Comparison of ENCODE assay signal across 8 cellular contexts in genomic region chr6:42782689-42783176, GRCh38. TPM values are rescaled to one million over a fixed set of nuclear protein-coding genes. Genes with fewer than 3 reads are reported as not detected.
DNase-seq lines count a peak whose midpoint lies in the region; ATAC-seq, FAIRE-seq and TF ChIP-seq lines count a peak whose summit lies in the region.

No MANE protein-coding gene starts in this region.

- H3K4me1 ChIP-seq in ACC112 (ENCODE audit: control insufficient read depth, insufficient read depth, low read length, unreplicated experiment), result peaks cover 22% of the 10 kb centered on the region

- no peak for FAIRE-seq in RCC 7860 (lab: Jason Lieb, UNC)

- peak; percentile 39 for DNase-seq in Jurkat, Clone E6-1 (ENCODE audit: low read depth, low spot score)
- DNase-seq in RCC 7860 (ENCODE audit: low spot score) (peak; percentile 79), fibroblast of mammary gland (ENCODE audit: low read depth) (peak; percentile 89)
- peak in 9 of 10 donors; percentile 68 to 93 (median 75) for DNase-seq in naive thymus-derived CD8-positive, alpha-beta T cell

- POLR2A ChIA-PET in naive thymus-derived CD8-positive, alpha-beta T cell (lab: Charles Lee), result interaction anchor here (0.6 to 13.0 kb wide), 34 partner anchors 8 to 1710 kb away, joined by 3 to 852 read pairs (median 6); partner anchors contain the start of genes ABCC10, CNPY3, KLHDC3 and MEA1

- peaks cover 39% of the 10 kb centered on the region for H3K36me3 Mint-ChIP-seq in activated T-helper 17 cell treated with anti-CD3 and anti-CD28 coated beads, Interleukin-2, amount 50 U/mL, for 72 hours (ENCODE audit: low read depth)
- peaks cover 0 to 7% (median 3%) of the 10 kb centered on the region in 3 donors for H3K36me3 Mint-ChIP-seq in naive thymus-derived CD8-positive, alpha-beta T cell
- peaks cover 12% of the 10 kb centered on the region for H3K36me3 Mint-ChIP-seq in stimulated activated memory B cell treated with anti-CD40 and anti-IgM and Interleukin-4, amounts not matched to agents 10 μg/mL and 1 μg/mL and 100 μg/mL, for 72 hours

- H3K79me2 ChIP-seq in ACC112 (ENCODE audit: control insufficient read depth, insufficient read depth, low read length, unreplicated experiment), result peaks cover 36% of the 10 kb centered on the region

- H3K27ac Mint-ChIP-seq in activated T-helper 17 cell treated with anti-CD3 and anti-CD28 coated beads, Interleukin-2, amount 50 U/mL, for 72 hours, result peak overlapping the region; percentile 99
- peak overlapping the region in 8 of 10 donors; percentile 98 to 100 (median 100) for H3K27ac Mint-ChIP-seq in naive thymus-derived CD8-positive, alpha-beta T cell
- H3K27ac Mint-ChIP-seq in stimulated activated memory B cell treated with anti-CD40 and anti-IgM and Interleukin-4, amounts not matched to agents 10 μg/mL and 1 μg/mL and 100 μg/mL, for 72 hours, result no peak overlapping the region

- peaks cover 16% of the 10 kb centered on the region for H3K4me1 Mint-ChIP-seq in activated T-helper 17 cell treated with anti-CD3 and anti-CD28 coated beads, Interleukin-2, amount 50 U/mL, for 72 hours
- H3K4me1 Mint-ChIP-seq in naive thymus-derived CD8-positive, alpha-beta T cell, result peaks cover 12 to 30% (median 22%) of the 10 kb centered on the region in 4 donors
- peaks cover 27% of the 10 kb centered on the region for H3K4me1 Mint-ChIP-seq in stimulated activated memory B cell treated with anti-CD40 and anti-IgM and Interleukin-4, amounts not matched to agents 10 μg/mL and 1 μg/mL and 100 μg/mL, for 72 hours

- no peaks in the 10 kb centered on the region for H3K27me3 Mint-ChIP-seq in activated T-helper 17 cell treated with anti-CD3 and anti-CD28 coated beads, Interleukin-2, amount 50 U/mL, for 72 hours
- no peaks in the 10 kb centered on the region for H3K27me3 Mint-ChIP-seq in naive thymus-derived CD8-positive, alpha-beta T cell
- H3K27me3 Mint-ChIP-seq in stimulated activated memory B cell treated with anti-CD40 and anti-IgM and Interleukin-4, amounts not matched to agents 10 μg/mL and 1 μg/mL and 100 μg/mL, for 72 hours, result no peaks in the 10 kb centered on the region

- no peak overlapping the region for H3K4me3 Mint-ChIP-seq in activated T-helper 17 cell treated with anti-CD3 and anti-CD28 coated beads, Interleukin-2, amount 50 U/mL, for 72 hours
- H3K4me3 Mint-ChIP-seq in naive thymus-derived CD8-positive, alpha-beta T cell, result peak overlapping the region in 9 of 10 donors; percentile 95 to 100 (median 99)
- H3K4me3 Mint-ChIP-seq in stimulated activated memory B cell treated with anti-CD40 and anti-IgM and Interleukin-4, amounts not matched to agents 10 μg/mL and 1 μg/mL and 100 μg/mL, for 72 hours, result peak overlapping the region; percentile 82

- no peak for TF ChIP-seq CTCF in fibroblast of mammary gland (conservative IDR thresholded peaks at IDR 0.05; ENCODE audit: control insufficient read depth, insufficient read depth, low read depth, low read length)

- H3K27ac ChIP-seq in ACC112 (ENCODE audit: low read depth, low read length), result peak overlapping the region; percentile 90

- H3K4me3 ChIP-seq in ACC112 (ENCODE audit: low read depth, low read length) (peak overlapping the region; percentile 99), fibroblast of mammary gland (ENCODE audit: control insufficient read depth, low read depth, low read length) (peak overlapping the region; percentile 78)
- peak overlapping the region; percentile 79 for H3K4me3 ChIP-seq in Jurkat, Clone E6-1 (ENCODE audit: low read length)

- no peaks in the 10 kb centered on the region for H3K36me3 ChIP-seq in ACC112 (ENCODE audit: insufficient read depth, low read length)

- no peaks in the 10 kb centered on the region for H3K27me3 ChIP-seq in ACC112 (ENCODE audit: insufficient read depth, low read length)

- no peaks in the 10 kb centered on the region for H3K9me3 Mint-ChIP-seq in activated T-helper 17 cell treated with anti-CD3 and anti-CD28 coated beads, Interleukin-2, amount 50 U/mL, for 72 hours
- H3K9me3 Mint-ChIP-seq in naive thymus-derived CD8-positive, alpha-beta T cell, result no peaks in the 10 kb centered on the region
- no peaks in the 10 kb centered on the region for H3K9me3 Mint-ChIP-seq in stimulated activated memory B cell treated with anti-CD40 and anti-IgM and Interleukin-4, amounts not matched to agents 10 μg/mL and 1 μg/mL and 100 μg/mL, for 72 hours

- peak; percentile 23 for ATAC-seq in GM18868 (IDR thresholded peaks at IDR 0.05; ENCODE audit: unreplicated experiment)
- ATAC-seq in activated T-helper 17 cell treated with anti-CD3 and anti-CD28 coated beads, Interleukin-2, amount 50 U/mL, for 72 hours (replicated peaks), result peak; percentile 66
- ATAC-seq in naive thymus-derived CD8-positive, alpha-beta T cell, result peak; percentile 49 to 61
- ATAC-seq in stimulated activated memory B cell treated with anti-CD40 and anti-IgM and Interleukin-4, amounts not matched to agents 10 μg/mL and 1 μg/mL and 100 μg/mL, for 72 hours, result peak; percentile 68

- H2AFZ ChIP-seq in ACC112 (ENCODE audit: low read length, unreplicated experiment), result peak overlapping the region; percentile 90

RNA-seq across cellular contexts. Expression of gene BICRAL, which starts 0.9 kb away (rescaled TPM):
- 3.9 TPM for polyA plus RNA-seq in Jurkat, Clone E6-1 (2012; ENCODE audit: insufficient read depth, insufficient read length)
- total RNA-seq in activated T-helper 17 cell treated with anti-CD3 and anti-CD28 coated beads, Interleukin-2, amount 50 U/mL, for 72 hours, result 10 to 100 TPM; 16.7 to 19.3 TPM
- 10 to 100 TPM; 38.6 to 39.9 TPM for total RNA-seq in naive thymus-derived CD8-positive, alpha-beta T cell
- 1 to 10 TPM; 3.6 to 6.3 (median 4.2) TPM for polyA plus RNA-seq in naive thymus-derived CD8-positive, alpha-beta T cell

RNA-seq across cellular contexts. Expression of gene TBCC, which starts 36.8 kb away (rescaled TPM):
- polyA plus RNA-seq in Jurkat, Clone E6-1 (2012; ENCODE audit: insufficient read depth, insufficient read length), result 18.5 TPM
- 10 to 100 TPM; 16.6 to 17.7 TPM for total RNA-seq in activated T-helper 17 cell treated with anti-CD3 and anti-CD28 coated beads, Interleukin-2, amount 50 U/mL, for 72 hours
- 10 to 100 TPM; 76.0 to 77.0 TPM for total RNA-seq in naive thymus-derived CD8-positive, alpha-beta T cell
- polyA plus RNA-seq in naive thymus-derived CD8-positive, alpha-beta T cell, result 100 to 1,000 TPM; 112 to 126 (median 125) TPM

Comparison
In these comparisons a context has a peak if more than half of its experiments do, and no peak if none do; other contexts are left out.
1. Peak in every context shown above with its lines: DNase-seq, ATAC-seq, H3K4me3 ChIP-seq and H3K27ac ChIP-seq.
2. DNase-seq: peak in every context shown above with its lines; median percentile 89 in fibroblast of mammary gland; 79 in RCC 7860; 75 in naive thymus-derived CD8-positive, alpha-beta T cell; 39 in Jurkat, Clone E6-1.
3. RNA of gene TBCC, which starts 36.8 kb away (total RNA-seq): 76.0 to 77.0 TPM in naive thymus-derived CD8-positive, alpha-beta T cell; 16.6 to 17.7 TPM in activated T-helper 17 cell treated with anti-CD3 and anti-CD28 coated beads, Interleukin-2, amount 50 U/mL, for 72 hours; every median in the first group is over 4 times any median in the second.